30 cellular contexts compared by ENCODE assay signal in genomic region chr2:142300517-142300916, GRCh38.
"Had no signal": no experiment of that assay in that cellular context is flagged by ENCODE, and none has a peak within 500 bp of the region (broad histone marks: within the 10 kb centered on the region; RNA-seq: fewer than 3 reads in every experiment).

No MANE protein-coding gene starts in this region.

- H3K4me1 Mint-ChIP-seq: activated CD4-positive, alpha-beta T cell treated with anti-CD3 and anti-CD28 coated beads, Interleukin-2, amount 10 ng/mL, durations not matched to agents 7 days and 5 days; activated T-helper 17 cell treated with anti-CD3 and anti-CD28 coated beads, Interleukin-2, amount 50 U/mL, for 72 hours; central memory CD8-positive, alpha-beta T cell; IgD-negative memory B cell; T-cell had no signal

- H3K4me3 ChIP-seq: SK-N-MC had no signal

- H3K27ac ChIP-seq: SK-N-MC, VCaP had no signal

- ATAC-seq: activated T-helper 17 cell treated with anti-CD3 and anti-CD28 coated beads, Interleukin-2, amount 50 U/mL, for 72 hours; PC-3; T-cell had no signal

- FAIRE-seq: RCC 7860 had no signal

- H3K27me3 Mint-ChIP-seq: activated CD4-positive, alpha-beta memory T cell treated with anti-CD3 and anti-CD28 coated beads for 36 hours; activated CD4-positive, alpha-beta T cell treated with anti-CD3 and anti-CD28 coated beads, Interleukin-2, amount 10 ng/mL, durations not matched to agents 7 days and 5 days; activated naive CD8-positive, alpha-beta T cell; activated T-helper 17 cell treated with anti-CD3 and anti-CD28 coated beads, Interleukin-2, amount 50 U/mL, for 72 hours; central memory CD8-positive, alpha-beta T cell; IgD-negative memory B cell; T-cell had no signal

- H3K4me3 Mint-ChIP-seq: activated CD4-positive, alpha-beta memory T cell treated with anti-CD3 and anti-CD28 coated beads for 36 hours; activated CD4-positive, alpha-beta T cell treated with anti-CD3 and anti-CD28 coated beads, Interleukin-2, amount 10 ng/mL, durations not matched to agents 7 days and 5 days; activated naive CD4-positive, alpha-beta T cell treated with anti-CD3 and anti-CD28 coated beads for 36 hours; activated naive CD8-positive, alpha-beta T cell; activated T-helper 17 cell treated with anti-CD3 and anti-CD28 coated beads, Interleukin-2, amount 50 U/mL, for 72 hours; central memory CD8-positive, alpha-beta T cell; IgD-negative memory B cell; T-cell had no signal

- H3K36me3 Mint-ChIP-seq: activated CD4-positive, alpha-beta memory T cell treated with anti-CD3 and anti-CD28 coated beads for 36 hours; activated naive CD8-positive, alpha-beta T cell; IgD-negative memory B cell; T-cell had no signal

- DNase-seq: activated CD4-positive, alpha-beta memory T cell treated with anti-CD3 and anti-CD28 coated beads for 36 hours; activated CD4-positive, alpha-beta T cell treated with anti-CD3 and anti-CD28 coated beads, Interleukin-2, amount 10 ng/mL, durations not matched to agents 7 days and 5 days; activated CD4-positive, CD25-positive, alpha-beta regulatory T cell; activated CD8-positive, alpha-beta memory T cell treated with anti-CD3 and anti-CD28 coated beads for 24 hours; activated gamma-delta T cell; activated naive CD4-positive, alpha-beta T cell treated with anti-CD3 and anti-CD28 coated beads for 36 hours; activated T-cell treated with anti-CD3 and anti-CD28 coated beads, Interleukin-2, amount 50 U/mL, for 48 hours; anterior cingulate cortex; KG1; NCI-H1092; NCI-H1417 treated with DMSO at 0.1 percent for 48 hours; NCI-H1694; NCI-H2029; NCI-H2107; NCI-H2171 treated with DMSO at 0.1 percent for 48 hours; NCI-H226; NCI-H526 treated with DMSO at 0.1 percent for 48 hours; NK-92 treated with Interleukin-12 subunit alpha and Interleukin-12 subunit beta, amount 100 ng/mL, for 24 hours; PC-3; SHP77 treated with DMSO at 0.1 percent for 48 hours; T-cell; T-helper 2 cell; T1000 had no signal

- H3K9me3 Mint-ChIP-seq: activated CD4-positive, alpha-beta T cell treated with anti-CD3 and anti-CD28 coated beads, Interleukin-2, amount 10 ng/mL, durations not matched to agents 7 days and 5 days had no signal
